2 cellular contexts compared by ENCODE assay signal in the genomic region with DNA sequence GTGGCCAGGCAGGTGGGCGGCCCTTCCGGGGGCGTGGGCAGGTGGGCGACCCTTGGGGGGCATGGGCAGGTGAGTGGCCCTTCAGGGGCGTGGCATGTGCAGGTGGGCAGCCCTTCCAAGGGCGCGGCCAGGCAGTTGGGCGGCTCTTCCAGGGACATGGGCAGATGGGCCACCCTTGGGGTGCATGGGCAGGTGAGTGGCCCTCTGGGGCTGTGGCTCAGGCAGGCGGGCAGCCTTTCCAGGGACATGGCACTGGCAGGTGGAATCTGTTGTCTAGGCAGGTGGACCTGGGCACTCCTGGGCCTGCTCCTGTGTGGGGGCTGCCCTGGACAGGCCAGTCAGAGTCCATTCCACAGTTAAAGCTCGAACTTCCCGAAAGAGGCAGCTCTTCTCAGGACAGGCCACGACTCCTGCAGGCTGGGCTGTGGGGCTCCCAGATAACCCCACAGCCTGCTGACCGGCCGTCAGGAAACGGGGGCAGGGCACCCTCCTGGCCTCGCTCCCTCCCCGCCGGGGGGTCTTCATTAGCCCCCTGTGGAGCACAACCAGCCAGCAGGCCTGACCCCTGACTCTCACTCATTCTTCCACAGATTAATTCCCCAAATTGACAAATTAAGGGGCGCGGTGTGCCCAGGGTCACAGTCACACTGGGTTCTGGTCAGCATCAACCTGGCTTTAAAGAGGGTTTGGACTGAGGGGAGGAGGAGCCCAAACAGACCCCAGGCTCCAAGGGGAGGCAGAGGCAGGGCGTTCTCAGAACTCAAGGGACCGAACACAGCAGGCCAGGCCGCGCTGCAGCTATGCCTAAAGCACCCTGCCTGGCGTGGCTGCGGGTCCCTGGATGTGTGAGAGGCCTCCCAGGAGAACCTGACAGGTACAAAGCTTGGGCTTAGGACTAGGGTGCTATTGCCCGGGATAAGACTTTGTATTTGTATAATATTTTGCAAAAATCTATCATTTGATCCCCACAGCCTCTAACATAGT.
TF ChIP-seq lines count a peak whose summit lies in the region.

No MANE protein-coding gene starts in this region.

TF ChIP-seq in K562, 482 proteins besides CTCF, POLR2A, EP300 and RAD21 (continued from another document):
- TF ChIP-seq, protein P1, sequence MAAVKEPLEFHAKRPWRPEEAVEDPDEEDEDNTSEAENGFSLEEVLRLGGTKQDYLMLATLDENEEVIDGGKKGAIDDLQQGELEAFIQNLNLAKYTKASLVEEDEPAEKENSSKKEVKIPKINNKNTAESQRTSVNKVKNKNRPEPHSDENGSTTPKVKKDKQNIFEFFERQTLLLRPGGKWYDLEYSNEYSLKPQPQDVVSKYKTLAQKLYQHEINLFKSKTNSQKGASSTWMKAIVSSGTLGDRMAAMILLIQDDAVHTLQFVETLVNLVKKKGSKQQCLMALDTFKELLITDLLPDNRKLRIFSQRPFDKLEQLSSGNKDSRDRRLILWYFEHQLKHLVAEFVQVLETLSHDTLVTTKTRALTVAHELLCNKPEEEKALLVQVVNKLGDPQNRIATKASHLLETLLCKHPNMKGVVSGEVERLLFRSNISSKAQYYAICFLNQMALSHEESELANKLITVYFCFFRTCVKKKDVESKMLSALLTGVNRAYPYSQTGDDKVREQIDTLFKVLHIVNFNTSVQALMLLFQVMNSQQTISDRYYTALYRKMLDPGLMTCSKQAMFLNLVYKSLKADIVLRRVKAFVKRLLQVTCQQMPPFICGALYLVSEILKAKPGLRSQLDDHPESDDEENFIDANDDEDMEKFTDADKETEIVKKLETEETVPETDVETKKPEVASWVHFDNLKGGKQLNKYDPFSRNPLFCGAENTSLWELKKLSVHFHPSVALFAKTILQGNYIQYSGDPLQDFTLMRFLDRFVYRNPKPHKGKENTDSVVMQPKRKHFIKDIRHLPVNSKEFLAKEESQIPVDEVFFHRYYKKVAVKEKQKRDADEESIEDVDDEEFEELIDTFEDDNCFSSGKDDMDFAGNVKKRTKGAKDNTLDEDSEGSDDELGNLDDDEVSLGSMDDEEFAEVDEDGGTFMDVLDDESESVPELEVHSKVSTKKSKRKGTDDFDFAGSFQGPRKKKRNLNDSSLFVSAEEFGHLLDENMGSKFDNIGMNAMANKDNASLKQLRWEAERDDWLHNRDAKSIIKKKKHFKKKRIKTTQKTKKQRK (IDR thresholded peaks at IDR 0.05; ENCODE audit: borderline replicate concordance, low read depth, low read length), result no peak
- no peak for TF ChIP-seq BCOR (IDR thresholded peaks at IDR 0.05)
- TF ChIP-seq ETS2 (tag; IDR thresholded peaks at IDR 0.05; ENCODE audit: borderline replicate concordance, poor library complexity, severe bottlenecking), result no peak
- TF ChIP-seq EGR1 (conservative IDR thresholded peaks at IDR 0.05), result peak; percentile 60
- TF ChIP-seq ZNF253 (CRISPR knock-in tag; conservative IDR thresholded peaks at IDR 0.05), result no peak
- TF ChIP-seq, protein P2, sequence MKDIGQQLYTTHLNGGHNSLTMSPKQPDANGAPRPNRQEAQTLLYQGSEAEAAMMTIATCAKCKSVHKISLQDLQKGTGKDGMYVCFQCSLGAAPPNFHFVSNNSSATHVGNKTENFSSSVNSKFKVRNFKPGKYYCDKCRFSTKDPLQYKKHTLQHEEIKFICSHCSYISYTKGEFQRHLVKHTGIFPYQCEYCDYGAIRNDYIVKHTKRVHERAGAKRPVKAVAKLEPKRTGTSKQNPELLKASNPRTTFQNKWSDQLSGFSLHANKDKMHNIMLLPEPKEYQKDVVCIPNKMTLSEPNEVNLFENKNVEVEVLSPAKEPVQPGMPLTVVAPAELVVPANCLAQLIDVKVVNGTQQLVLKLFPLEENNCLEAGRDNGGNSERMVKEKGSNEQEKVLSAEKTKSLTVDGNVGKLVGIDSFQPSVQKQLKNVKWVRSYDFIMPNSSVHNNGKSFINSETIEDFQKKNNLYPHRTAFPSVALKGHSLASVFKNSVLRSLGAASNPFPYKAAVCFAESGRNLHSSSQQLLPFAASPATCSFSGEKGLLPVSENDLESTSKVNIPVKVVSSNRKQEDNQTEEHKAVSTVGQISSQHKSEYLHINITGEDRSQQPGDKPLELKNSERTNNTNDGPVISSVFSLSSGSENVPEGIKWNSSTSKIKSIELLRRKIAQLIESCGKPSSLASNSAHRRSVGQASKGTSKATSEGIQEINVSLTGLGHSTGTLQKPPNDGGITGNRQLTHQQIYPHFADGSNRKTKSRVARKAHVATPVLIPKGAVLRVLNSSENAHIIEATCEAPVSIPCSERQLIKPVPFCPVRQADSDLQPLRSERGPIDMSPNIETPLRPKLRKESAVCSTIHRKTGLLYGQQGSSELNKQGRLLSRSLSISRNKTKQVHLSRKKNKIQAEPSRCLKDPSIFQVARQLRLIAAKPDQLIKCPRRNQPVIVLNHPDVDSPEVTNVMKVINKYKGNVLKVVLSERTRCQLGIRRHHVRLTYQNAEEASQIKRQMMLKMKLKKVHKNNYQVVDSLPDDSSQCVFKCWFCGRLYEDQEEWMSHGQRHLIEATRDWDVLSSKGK (CRISPR knock-in tag; IDR thresholded peaks at IDR 0.05), result no peak

TF ChIP-seq in SK-N-SH, 30 proteins besides CTCF, POLR2A, EP300 and RAD21 (continued from another document):
- TF ChIP-seq, protein P3, sequence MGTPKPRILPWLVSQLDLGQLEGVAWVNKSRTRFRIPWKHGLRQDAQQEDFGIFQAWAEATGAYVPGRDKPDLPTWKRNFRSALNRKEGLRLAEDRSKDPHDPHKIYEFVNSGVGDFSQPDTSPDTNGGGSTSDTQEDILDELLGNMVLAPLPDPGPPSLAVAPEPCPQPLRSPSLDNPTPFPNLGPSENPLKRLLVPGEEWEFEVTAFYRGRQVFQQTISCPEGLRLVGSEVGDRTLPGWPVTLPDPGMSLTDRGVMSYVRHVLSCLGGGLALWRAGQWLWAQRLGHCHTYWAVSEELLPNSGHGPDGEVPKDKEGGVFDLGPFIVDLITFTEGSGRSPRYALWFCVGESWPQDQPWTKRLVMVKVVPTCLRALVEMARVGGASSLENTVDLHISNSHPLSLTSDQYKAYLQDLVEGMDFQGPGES (IDR thresholded peaks at IDR 0.05; ENCODE audit: low read depth, low read length), result no peak
- TF ChIP-seq RCOR1 (IDR thresholded peaks at IDR 0.05; ENCODE audit: low read length) (no peak), SIN3A (IDR thresholded peaks at IDR 0.05; ENCODE audit: borderline replicate concordance, low read depth, low read length) (no peak), POLR2AphosphoS5 (IDR thresholded peaks at IDR 0.05; ENCODE audit: low read depth, low read length) (no peak), FOSL2 (IDR thresholded peaks at IDR 0.05; ENCODE audit: borderline replicate concordance, low read depth) (no peak), GABPA (IDR thresholded peaks at IDR 0.05; ENCODE audit: low read depth) (no peak), NFIC (IDR thresholded peaks at IDR 0.05; ENCODE audit: borderline replicate concordance) (no peak)
- TF ChIP-seq, protein P4, sequence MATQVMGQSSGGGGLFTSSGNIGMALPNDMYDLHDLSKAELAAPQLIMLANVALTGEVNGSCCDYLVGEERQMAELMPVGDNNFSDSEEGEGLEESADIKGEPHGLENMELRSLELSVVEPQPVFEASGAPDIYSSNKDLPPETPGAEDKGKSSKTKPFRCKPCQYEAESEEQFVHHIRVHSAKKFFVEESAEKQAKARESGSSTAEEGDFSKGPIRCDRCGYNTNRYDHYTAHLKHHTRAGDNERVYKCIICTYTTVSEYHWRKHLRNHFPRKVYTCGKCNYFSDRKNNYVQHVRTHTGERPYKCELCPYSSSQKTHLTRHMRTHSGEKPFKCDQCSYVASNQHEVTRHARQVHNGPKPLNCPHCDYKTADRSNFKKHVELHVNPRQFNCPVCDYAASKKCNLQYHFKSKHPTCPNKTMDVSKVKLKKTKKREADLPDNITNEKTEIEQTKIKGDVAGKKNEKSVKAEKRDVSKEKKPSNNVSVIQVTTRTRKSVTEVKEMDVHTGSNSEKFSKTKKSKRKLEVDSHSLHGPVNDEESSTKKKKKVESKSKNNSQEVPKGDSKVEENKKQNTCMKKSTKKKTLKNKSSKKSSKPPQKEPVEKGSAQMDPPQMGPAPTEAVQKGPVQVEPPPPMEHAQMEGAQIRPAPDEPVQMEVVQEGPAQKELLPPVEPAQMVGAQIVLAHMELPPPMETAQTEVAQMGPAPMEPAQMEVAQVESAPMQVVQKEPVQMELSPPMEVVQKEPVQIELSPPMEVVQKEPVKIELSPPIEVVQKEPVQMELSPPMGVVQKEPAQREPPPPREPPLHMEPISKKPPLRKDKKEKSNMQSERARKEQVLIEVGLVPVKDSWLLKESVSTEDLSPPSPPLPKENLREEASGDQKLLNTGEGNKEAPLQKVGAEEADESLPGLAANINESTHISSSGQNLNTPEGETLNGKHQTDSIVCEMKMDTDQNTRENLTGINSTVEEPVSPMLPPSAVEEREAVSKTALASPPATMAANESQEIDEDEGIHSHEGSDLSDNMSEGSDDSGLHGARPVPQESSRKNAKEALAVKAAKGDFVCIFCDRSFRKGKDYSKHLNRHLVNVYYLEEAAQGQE (IDR thresholded peaks at IDR 0.05; ENCODE audit: low read depth, low read length), result no peak
